In the genomic region with DNA sequence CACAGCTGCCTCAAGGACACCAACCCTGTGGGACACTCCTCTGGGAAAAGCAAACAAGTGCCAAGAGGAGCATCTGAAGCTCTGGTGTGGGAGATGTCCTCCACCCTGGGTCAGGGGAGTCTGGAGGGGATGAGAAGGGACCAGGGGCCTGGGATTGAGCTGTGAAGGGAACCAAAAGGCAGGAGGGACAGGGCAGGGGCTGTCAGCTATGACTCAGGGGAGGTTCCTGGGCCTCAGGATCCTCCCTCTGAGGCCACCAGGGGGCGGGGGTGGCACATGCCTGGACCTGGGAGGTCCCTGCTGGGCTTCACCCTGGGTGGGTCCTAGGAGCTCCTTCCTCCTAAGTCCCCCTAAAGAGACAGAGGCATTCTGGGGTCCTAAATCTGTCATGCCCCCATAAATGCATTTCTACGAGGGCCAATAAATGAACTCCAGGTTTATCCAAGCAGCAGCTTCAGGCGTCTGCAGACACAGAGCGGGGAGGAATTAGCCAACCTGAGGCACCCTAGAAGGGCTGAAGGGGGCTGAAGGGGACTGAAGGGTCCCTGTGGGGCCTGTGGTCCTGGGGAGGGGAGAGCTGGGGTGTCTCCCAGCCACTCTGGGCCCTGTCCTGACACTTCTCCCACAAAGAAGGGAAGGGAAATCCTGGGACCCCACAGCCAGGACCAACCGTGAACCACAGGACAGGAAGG, we compare ENCODE assay signal across 9 cellular contexts. TPM values are rescaled to one million over a fixed set of nuclear protein-coding genes. Genes with fewer than 3 reads are reported as not detected.
DNase-seq lines count a peak whose midpoint lies in the region; ATAC-seq and TF ChIP-seq lines count a peak whose summit lies in the region.
"Had no signal": no experiment of that assay in that cellular context is flagged by ENCODE, and none has a peak within 500 bp of the region (broad histone marks: within the 10 kb centered on the region; RNA-seq: fewer than 3 reads in every experiment).

No MANE protein-coding gene starts in this region.

- H3K9ac ChIP-seq in BLaER1 = peak overlapping the region; percentile 77

- no peak for DNase-seq in HFFc6
- peak; percentile 56 for DNase-seq in activated CD8-positive, alpha-beta T cell treated with anti-CD3 and anti-CD28 coated beads, Interleukin-2, amount 10 ng/mL, durations not matched to agents 7 days and 5 days
- DNase-seq in left colon = peak in 1 of 2 donors; percentile 46
- no peak for DNase-seq in sigmoid colon
- DNase-seq in NCI-H2107 (lab: John Stamatoyannopoulos, UW) = no peak
- no peak for DNase-seq in head of caudate nucleus

- TF ChIP-seq CTCF in HFFc6 (IDR thresholded peaks at IDR 0.05) = peak; percentile 77
- no peak for TF ChIP-seq CTCF in sigmoid colon (IDR thresholded peaks at IDR 0.05)

- H3K4me1 ChIP-seq in BLaER1 (peaks cover 85% of the 10 kb centered on the region), sigmoid colon (no peaks in the 10 kb centered on the region)
- H3K4me1 ChIP-seq: suprapubic skin had no signal

- peaks cover 30% of the 10 kb centered on the region for H3K27me3 Mint-ChIP-seq in HFFc6 (ENCODE audit: insufficient read depth)
- peaks cover 40% of the 10 kb centered on the region for H3K27me3 Mint-ChIP-seq in activated CD8-positive, alpha-beta T cell treated with anti-CD3 and anti-CD28 coated beads, Interleukin-2, amount 10 ng/mL, durations not matched to agents 7 days and 5 days (ENCODE audit: low read depth)

- intact Hi-C loops in left colon (cut with DNase I, micrococcal nuclease) = no loop called here
- intact Hi-C loops in sigmoid colon (cut with DNase I) = no loop called here
- intact Hi-C loops in head of caudate nucleus (cut with DNase I) = no loop called here

- peak overlapping the region; percentile 91 for H3K4me2 ChIP-seq in BLaER1

- H3K27ac ChIP-seq in BLaER1 (peak overlapping the region; percentile 87), sigmoid colon (no peak overlapping the region)
- H3K27ac ChIP-seq: suprapubic skin had no signal

- TF ChIP-seq POLR2A in sigmoid colon (IDR thresholded peaks at IDR 0.05) = no peak

- H3K4me3 ChIP-seq in BLaER1 (no peak overlapping the region; the same call in 1 of the 2 replicates), sigmoid colon (no peak overlapping the region)
- H3K4me3 ChIP-seq: suprapubic skin had no signal

- peak; percentile 83 for ATAC-seq in activated CD8-positive, alpha-beta T cell treated with anti-CD3 and anti-CD28 coated beads, Interleukin-2, amount 10 ng/mL, durations not matched to agents 7 days and 5 days
- ATAC-seq in left colon (peak; percentile 45), GM21528 (IDR thresholded peaks at IDR 0.05; ENCODE audit: low FRiP score, unreplicated experiment) (no peak)

- no peaks in the 10 kb centered on the region for H3K4me1 Mint-ChIP-seq in HFFc6 (ENCODE audit: low read depth)
- H3K4me1 Mint-ChIP-seq in activated CD8-positive, alpha-beta T cell treated with anti-CD3 and anti-CD28 coated beads, Interleukin-2, amount 10 ng/mL, durations not matched to agents 7 days and 5 days (ENCODE audit: low read depth) = no peaks in the 10 kb centered on the region

- H3K36me3 ChIP-seq in BLaER1 (no peaks in the 10 kb centered on the region), sigmoid colon (no peaks in the 10 kb centered on the region)
- H3K36me3 ChIP-seq: suprapubic skin had no signal

- POLR2A ChIA-PET in activated CD8-positive, alpha-beta T cell treated with anti-CD3 and anti-CD28 coated beads, Interleukin-2, amount 10 ng/mL, durations not matched to agents 7 days and 5 days (lab: Charles Lee) = no interaction called here

- H3K9me3 ChIP-seq in BLaER1 (no peaks in the 10 kb centered on the region), sigmoid colon (no peaks in the 10 kb centered on the region)
- H3K9me3 ChIP-seq: suprapubic skin had no signal

- H3K27me3 ChIP-seq in BLaER1 = no peaks in the 10 kb centered on the region
- peaks cover 0 to 30% (median 0%) of the 10 kb centered on the region in 3 donors for H3K27me3 ChIP-seq in sigmoid colon

- CTCF ChIA-PET in activated CD8-positive, alpha-beta T cell treated with anti-CD3 and anti-CD28 coated beads, Interleukin-2, amount 10 ng/mL, durations not matched to agents 7 days and 5 days (lab: Charles Lee) = interaction anchor here (0.6 to 4.3 kb wide), 29 partner anchors 8 to 153 kb away, joined by 3 to 32 read pairs (median 6); no protein-coding TSS in a partner anchor

- no peak for TF ChIP-seq EP300 in sigmoid colon (IDR thresholded peaks at IDR 0.05)

- H3K36me3 Mint-ChIP-seq in HFFc6 (ENCODE audit: low read depth) = no peaks in the 10 kb centered on the region
- no peaks in the 10 kb centered on the region for H3K36me3 Mint-ChIP-seq in activated CD8-positive, alpha-beta T cell treated with anti-CD3 and anti-CD28 coated beads, Interleukin-2, amount 10 ng/mL, durations not matched to agents 7 days and 5 days (ENCODE audit: low read depth)

- H3K27ac Mint-ChIP-seq in HFFc6 = no peak overlapping the region
- no peak overlapping the region for H3K27ac Mint-ChIP-seq in activated CD8-positive, alpha-beta T cell treated with anti-CD3 and anti-CD28 coated beads, Interleukin-2, amount 10 ng/mL, durations not matched to agents 7 days and 5 days

- H3K4me3 Mint-ChIP-seq in HFFc6 = no peak overlapping the region
- no peak overlapping the region for H3K4me3 Mint-ChIP-seq in activated CD8-positive, alpha-beta T cell treated with anti-CD3 and anti-CD28 coated beads, Interleukin-2, amount 10 ng/mL, durations not matched to agents 7 days and 5 days

- H4K20me1 ChIP-seq in BLaER1 = no peaks in the 10 kb centered on the region

- 65 to 69% methylated on average over 5 of the region's 5 CpGs for WGBS in sigmoid colon, 2 donors

- H3K9me3 Mint-ChIP-seq in HFFc6 = no peaks in the 10 kb centered on the region
- no peaks in the 10 kb centered on the region for H3K9me3 Mint-ChIP-seq in activated CD8-positive, alpha-beta T cell treated with anti-CD3 and anti-CD28 coated beads, Interleukin-2, amount 10 ng/mL, durations not matched to agents 7 days and 5 days (ENCODE audit: insufficient read depth)

RNA-seq across cellular contexts. Expression of gene IGLL5, which starts 31.9 kb away (rescaled TPM):
- total RNA-seq in HFFc6 (2021; fragmentation: NEBNext Ultra II Directional; extraction: Animal tissue kit (Norgen Biotek cat#: 25700)) = not detected
- not detected for total RNA-seq in activated CD8-positive, alpha-beta T cell treated with anti-CD3 and anti-CD28 coated beads, Interleukin-2, amount 10 ng/mL, durations not matched to agents 7 days and 5 days
- total RNA-seq in left colon = 10 to 100 TPM in 1 of 2 donors, 1 to 10 TPM in 1; 5.5 to 40.7 TPM
- total RNA-seq in sigmoid colon = under 1 TPM in 1 of 4 donors, not detected in 3; 0.99 TPM
- 10 to 100 TPM; 10.2 to 39.6 (median 18.3) TPM for polyA plus RNA-seq in sigmoid colon
- total RNA-seq: suprapubic skin had no signal
